Comparison of ENCODE assay signal across 1 cellular context in the genomic region with DNA sequence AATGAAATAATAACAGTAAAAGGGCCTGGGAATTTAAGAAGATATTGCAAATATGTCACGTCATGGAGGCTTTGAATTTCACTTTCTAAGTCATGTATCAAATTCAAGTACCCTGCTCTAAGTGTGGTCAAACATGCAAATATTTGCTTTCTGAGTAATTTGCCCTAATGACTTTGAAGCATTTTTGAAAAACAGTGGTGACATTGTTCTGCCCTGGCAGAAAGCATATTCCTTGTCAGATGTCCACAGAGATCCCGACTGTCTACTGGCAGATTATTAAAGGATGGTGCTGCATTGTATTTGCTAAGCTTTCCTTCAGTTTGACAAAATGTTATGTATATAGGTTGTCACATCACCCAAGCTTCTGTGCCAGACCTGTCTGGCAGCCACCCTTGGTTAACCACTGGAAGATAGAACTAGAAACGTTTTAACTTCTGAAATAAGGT.
A peak's percentile ranks its signal among the peaks of the same experiment; 100 is the strongest.
TF ChIP-seq lines count a peak whose summit lies in the region.

No MANE protein-coding gene starts in this region.

TF ChIP-seq in HepG2, 621 proteins besides CTCF, POLR2A, EP300 and RAD21 (continued from another document and continues in another):
- TF ChIP-seq, protein P1, sequence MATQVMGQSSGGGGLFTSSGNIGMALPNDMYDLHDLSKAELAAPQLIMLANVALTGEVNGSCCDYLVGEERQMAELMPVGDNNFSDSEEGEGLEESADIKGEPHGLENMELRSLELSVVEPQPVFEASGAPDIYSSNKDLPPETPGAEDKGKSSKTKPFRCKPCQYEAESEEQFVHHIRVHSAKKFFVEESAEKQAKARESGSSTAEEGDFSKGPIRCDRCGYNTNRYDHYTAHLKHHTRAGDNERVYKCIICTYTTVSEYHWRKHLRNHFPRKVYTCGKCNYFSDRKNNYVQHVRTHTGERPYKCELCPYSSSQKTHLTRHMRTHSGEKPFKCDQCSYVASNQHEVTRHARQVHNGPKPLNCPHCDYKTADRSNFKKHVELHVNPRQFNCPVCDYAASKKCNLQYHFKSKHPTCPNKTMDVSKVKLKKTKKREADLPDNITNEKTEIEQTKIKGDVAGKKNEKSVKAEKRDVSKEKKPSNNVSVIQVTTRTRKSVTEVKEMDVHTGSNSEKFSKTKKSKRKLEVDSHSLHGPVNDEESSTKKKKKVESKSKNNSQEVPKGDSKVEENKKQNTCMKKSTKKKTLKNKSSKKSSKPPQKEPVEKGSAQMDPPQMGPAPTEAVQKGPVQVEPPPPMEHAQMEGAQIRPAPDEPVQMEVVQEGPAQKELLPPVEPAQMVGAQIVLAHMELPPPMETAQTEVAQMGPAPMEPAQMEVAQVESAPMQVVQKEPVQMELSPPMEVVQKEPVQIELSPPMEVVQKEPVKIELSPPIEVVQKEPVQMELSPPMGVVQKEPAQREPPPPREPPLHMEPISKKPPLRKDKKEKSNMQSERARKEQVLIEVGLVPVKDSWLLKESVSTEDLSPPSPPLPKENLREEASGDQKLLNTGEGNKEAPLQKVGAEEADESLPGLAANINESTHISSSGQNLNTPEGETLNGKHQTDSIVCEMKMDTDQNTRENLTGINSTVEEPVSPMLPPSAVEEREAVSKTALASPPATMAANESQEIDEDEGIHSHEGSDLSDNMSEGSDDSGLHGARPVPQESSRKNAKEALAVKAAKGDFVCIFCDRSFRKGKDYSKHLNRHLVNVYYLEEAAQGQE (IDR thresholded peaks at IDR 0.05; ENCODE audit: borderline replicate concordance in 1 of 2, low read depth in 1 of 2, low read length in 2 of 2) = peak in 1 of 2 experiments; percentile 34; a peak in 1 of 4 replicates
- TF ChIP-seq, protein P2, sequence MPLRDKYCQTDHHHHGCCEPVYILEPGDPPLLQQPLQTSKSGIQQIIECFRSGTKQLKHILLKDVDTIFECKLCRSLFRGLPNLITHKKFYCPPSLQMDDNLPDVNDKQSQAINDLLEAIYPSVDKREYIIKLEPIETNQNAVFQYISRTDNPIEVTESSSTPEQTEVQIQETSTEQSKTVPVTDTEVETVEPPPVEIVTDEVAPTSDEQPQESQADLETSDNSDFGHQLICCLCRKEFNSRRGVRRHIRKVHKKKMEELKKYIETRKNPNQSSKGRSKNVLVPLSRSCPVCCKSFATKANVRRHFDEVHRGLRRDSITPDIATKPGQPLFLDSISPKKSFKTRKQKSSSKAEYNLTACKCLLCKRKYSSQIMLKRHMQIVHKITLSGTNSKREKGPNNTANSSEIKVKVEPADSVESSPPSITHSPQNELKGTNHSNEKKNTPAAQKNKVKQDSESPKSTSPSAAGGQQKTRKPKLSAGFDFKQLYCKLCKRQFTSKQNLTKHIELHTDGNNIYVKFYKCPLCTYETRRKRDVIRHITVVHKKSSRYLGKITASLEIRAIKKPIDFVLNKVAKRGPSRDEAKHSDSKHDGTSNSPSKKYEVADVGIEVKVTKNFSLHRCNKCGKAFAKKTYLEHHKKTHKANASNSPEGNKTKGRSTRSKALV (CRISPR knock-in tag; IDR thresholded peaks at IDR 0.05) = no peak
- TF ChIP-seq ZKSCAN8 (CRISPR knock-in tag; IDR thresholded peaks at IDR 0.05; ENCODE audit: borderline replicate concordance) (peak; percentile 45; the same call in 1 of the 2 replicates), MTF1 (CRISPR knock-in tag; IDR thresholded peaks at IDR 0.05) (no peak), KDM5A (IDR thresholded peaks at IDR 0.05; ENCODE audit: borderline replicate concordance, low read length) (no peak), FOXP1 (IDR thresholded peaks at IDR 0.05) (no peak), FOXP1 (CRISPR knock-in tag; IDR thresholded peaks at IDR 0.05) (peak; percentile 69), NR3C1 (CRISPR knock-in tag; IDR thresholded peaks at IDR 0.05) (no peak), EZH2 (conservative IDR thresholded peaks at IDR 0.05; ENCODE audit: low read depth, low read length) (no peak), HNRNPH1 (optimal IDR thresholded peaks at IDR 0.05; ENCODE audit: low read depth, low read length) (no peak), MED13 (CRISPR knock-in tag; IDR thresholded peaks at IDR 0.05) (0 out of 2 replicates have a peak, but pooled peaks have one; percentile 19), ZNF562 (CRISPR knock-in tag; IDR thresholded peaks at IDR 0.05; ENCODE audit: borderline replicate concordance) (no peak), GABPA (IDR thresholded peaks at IDR 0.05; ENCODE audit: low read depth, low read length) (no peak), GABPA (CRISPR knock-in tag; IDR thresholded peaks at IDR 0.05; ENCODE audit: low read depth) (no peak; the same call in 1 of the 2 replicates), ZNF790 (CRISPR knock-in tag; IDR thresholded peaks at IDR 0.05; ENCODE audit: borderline replicate concordance) (no peak), ZMYM3 (CRISPR knock-in tag; IDR thresholded peaks at IDR 0.05) (no peak), SMC3 (IDR thresholded peaks at IDR 0.05; ENCODE audit: low read length) (0 out of 2 replicates have a peak, but pooled peaks have one; percentile 3), MYC (CRISPR knock-in tag; IDR thresholded peaks at IDR 0.05; ENCODE audit: borderline replicate concordance) (no peak), TARDBP (CRISPR knock-in tag; IDR thresholded peaks at IDR 0.05) (peak; percentile 46; the same call in 1 of the 2 replicates), ZNF777 (CRISPR knock-in tag; IDR thresholded peaks at IDR 0.05) (no peak), ETV6 (CRISPR knock-in tag; conservative IDR thresholded peaks at IDR 0.05) (no peak), ETV5 (CRISPR knock-in tag; IDR thresholded peaks at IDR 0.05; ENCODE audit: borderline replicate concordance) (peak; percentile 49; the same call in 1 of the 2 replicates), TP53 (CRISPR knock-in tag; conservative IDR thresholded peaks at IDR 0.05) (no peak; the same call in 1 of the 2 replicates), ZFY (CRISPR knock-in tag; IDR thresholded peaks at IDR 0.05) (no peak), IRF2 (CRISPR knock-in tag; IDR thresholded peaks at IDR 0.05) (peak; percentile 70), ZNF12 (CRISPR knock-in tag; IDR thresholded peaks at IDR 0.05) (no peak), FOXK2 (IDR thresholded peaks at IDR 0.05) (peak; percentile 50), ZNF879 (CRISPR knock-in tag; IDR thresholded peaks at IDR 0.05) (no peak), ZNF136 (CRISPR knock-in tag; IDR thresholded peaks at IDR 0.05; ENCODE audit: low read depth) (no peak), ZNF292 (CRISPR knock-in tag; IDR thresholded peaks at IDR 0.05; ENCODE audit: borderline replicate concordance, low read depth) (peak; percentile 38; the same call in 1 of the 2 replicates), TBP (CRISPR knock-in tag; IDR thresholded peaks at IDR 0.05) (no peak), ZNF746 (CRISPR knock-in tag; IDR thresholded peaks at IDR 0.05) (no peak), TBX2 (CRISPR knock-in tag; IDR thresholded peaks at IDR 0.05; ENCODE audit: borderline replicate concordance) (peak; percentile 84), ZNF33B (CRISPR knock-in tag; IDR thresholded peaks at IDR 0.05) (no peak), NKX3-1 (CRISPR knock-in tag; IDR thresholded peaks at IDR 0.05) (peak; percentile 93), TGIF2 (CRISPR knock-in tag; IDR thresholded peaks at IDR 0.05) (peak; percentile 35; the same call in 1 of the 2 replicates), ZNF430 (CRISPR knock-in tag; IDR thresholded peaks at IDR 0.05) (no peak), NR2C2 (CRISPR knock-in tag; IDR thresholded peaks at IDR 0.05; ENCODE audit: borderline replicate concordance) (0 out of 2 replicates have a peak, but pooled peaks have one; percentile 23), BCL6 (CRISPR knock-in tag; IDR thresholded peaks at IDR 0.05) (peak; percentile 96)
- TF ChIP-seq, protein P3, sequence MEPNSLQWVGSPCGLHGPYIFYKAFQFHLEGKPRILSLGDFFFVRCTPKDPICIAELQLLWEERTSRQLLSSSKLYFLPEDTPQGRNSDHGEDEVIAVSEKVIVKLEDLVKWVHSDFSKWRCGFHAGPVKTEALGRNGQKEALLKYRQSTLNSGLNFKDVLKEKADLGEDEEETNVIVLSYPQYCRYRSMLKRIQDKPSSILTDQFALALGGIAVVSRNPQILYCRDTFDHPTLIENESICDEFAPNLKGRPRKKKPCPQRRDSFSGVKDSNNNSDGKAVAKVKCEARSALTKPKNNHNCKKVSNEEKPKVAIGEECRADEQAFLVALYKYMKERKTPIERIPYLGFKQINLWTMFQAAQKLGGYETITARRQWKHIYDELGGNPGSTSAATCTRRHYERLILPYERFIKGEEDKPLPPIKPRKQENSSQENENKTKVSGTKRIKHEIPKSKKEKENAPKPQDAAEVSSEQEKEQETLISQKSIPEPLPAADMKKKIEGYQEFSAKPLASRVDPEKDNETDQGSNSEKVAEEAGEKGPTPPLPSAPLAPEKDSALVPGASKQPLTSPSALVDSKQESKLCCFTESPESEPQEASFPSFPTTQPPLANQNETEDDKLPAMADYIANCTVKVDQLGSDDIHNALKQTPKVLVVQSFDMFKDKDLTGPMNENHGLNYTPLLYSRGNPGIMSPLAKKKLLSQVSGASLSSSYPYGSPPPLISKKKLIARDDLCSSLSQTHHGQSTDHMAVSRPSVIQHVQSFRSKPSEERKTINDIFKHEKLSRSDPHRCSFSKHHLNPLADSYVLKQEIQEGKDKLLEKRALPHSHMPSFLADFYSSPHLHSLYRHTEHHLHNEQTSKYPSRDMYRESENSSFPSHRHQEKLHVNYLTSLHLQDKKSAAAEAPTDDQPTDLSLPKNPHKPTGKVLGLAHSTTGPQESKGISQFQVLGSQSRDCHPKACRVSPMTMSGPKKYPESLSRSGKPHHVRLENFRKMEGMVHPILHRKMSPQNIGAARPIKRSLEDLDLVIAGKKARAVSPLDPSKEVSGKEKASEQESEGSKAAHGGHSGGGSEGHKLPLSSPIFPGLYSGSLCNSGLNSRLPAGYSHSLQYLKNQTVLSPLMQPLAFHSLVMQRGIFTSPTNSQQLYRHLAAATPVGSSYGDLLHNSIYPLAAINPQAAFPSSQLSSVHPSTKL (CRISPR knock-in tag; IDR thresholded peaks at IDR 0.05) = peak; percentile 100
- TF ChIP-seq, protein P4, sequence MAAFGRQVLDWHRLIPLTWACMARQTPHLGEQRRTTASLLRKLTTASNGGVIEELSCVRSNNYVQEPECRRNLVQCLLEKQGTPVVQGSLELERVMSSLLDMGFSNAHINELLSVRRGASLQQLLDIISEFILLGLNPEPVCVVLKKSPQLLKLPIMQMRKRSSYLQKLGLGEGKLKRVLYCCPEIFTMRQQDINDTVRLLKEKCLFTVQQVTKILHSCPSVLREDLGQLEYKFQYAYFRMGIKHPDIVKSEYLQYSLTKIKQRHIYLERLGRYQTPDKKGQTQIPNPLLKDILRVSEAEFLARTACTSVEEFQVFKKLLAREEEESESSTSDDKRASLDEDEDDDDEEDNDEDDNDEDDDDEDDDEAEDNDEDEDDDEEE (CRISPR knock-in tag; IDR thresholded peaks at IDR 0.05) = no peak
- TF ChIP-seq, protein P5, sequence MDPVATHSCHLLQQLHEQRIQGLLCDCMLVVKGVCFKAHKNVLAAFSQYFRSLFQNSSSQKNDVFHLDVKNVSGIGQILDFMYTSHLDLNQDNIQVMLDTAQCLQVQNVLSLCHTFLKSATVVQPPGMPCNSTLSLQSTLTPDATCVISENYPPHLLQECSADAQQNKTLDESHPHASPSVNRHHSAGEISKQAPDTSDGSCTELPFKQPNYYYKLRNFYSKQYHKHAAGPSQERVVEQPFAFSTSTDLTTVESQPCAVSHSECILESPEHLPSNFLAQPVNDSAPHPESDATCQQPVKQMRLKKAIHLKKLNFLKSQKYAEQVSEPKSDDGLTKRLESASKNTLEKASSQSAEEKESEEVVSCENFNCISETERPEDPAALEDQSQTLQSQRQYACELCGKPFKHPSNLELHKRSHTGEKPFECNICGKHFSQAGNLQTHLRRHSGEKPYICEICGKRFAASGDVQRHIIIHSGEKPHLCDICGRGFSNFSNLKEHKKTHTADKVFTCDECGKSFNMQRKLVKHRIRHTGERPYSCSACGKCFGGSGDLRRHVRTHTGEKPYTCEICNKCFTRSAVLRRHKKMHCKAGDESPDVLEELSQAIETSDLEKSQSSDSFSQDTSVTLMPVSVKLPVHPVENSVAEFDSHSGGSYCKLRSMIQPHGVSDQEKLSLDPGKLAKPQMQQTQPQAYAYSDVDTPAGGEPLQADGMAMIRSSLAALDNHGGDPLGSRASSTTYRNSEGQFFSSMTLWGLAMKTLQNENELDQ (CRISPR knock-in tag; IDR thresholded peaks at IDR 0.05; ENCODE audit: borderline replicate concordance) = no peak
- TF ChIP-seq, protein P6, sequence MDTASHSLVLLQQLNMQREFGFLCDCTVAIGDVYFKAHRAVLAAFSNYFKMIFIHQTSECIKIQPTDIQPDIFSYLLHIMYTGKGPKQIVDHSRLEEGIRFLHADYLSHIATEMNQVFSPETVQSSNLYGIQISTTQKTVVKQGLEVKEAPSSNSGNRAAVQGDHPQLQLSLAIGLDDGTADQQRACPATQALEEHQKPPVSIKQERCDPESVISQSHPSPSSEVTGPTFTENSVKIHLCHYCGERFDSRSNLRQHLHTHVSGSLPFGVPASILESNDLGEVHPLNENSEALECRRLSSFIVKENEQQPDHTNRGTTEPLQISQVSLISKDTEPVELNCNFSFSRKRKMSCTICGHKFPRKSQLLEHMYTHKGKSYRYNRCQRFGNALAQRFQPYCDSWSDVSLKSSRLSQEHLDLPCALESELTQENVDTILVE (CRISPR knock-in tag; IDR thresholded peaks at IDR 0.05) = 0 out of 2 replicates have a peak, but pooled peaks have one; percentile 41
- TF ChIP-seq, protein P7, sequence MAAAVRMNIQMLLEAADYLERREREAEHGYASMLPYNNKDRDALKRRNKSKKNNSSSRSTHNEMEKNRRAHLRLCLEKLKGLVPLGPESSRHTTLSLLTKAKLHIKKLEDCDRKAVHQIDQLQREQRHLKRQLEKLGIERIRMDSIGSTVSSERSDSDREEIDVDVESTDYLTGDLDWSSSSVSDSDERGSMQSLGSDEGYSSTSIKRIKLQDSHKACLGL (CRISPR knock-in tag; IDR thresholded peaks at IDR 0.05) = no peak
- TF ChIP-seq, protein P8, sequence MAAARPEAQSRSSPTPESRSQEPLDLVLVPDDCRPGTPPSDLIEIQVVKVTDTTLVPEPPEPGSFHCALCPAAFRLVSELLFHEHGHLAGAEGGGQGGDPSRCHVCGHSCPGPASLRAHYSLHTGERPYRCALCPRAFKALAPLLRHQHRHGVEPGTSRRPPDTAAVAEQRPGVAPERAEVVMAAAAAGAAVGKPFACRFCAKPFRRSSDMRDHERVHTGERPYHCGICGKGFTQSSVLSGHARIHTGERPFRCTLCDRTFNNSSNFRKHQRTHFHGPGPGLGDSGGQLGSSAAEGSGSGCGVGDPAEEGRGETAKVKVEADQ (CRISPR knock-in tag; IDR thresholded peaks at IDR 0.05; ENCODE audit: borderline replicate concordance) = no peak
- TF ChIP-seq, protein P9, sequence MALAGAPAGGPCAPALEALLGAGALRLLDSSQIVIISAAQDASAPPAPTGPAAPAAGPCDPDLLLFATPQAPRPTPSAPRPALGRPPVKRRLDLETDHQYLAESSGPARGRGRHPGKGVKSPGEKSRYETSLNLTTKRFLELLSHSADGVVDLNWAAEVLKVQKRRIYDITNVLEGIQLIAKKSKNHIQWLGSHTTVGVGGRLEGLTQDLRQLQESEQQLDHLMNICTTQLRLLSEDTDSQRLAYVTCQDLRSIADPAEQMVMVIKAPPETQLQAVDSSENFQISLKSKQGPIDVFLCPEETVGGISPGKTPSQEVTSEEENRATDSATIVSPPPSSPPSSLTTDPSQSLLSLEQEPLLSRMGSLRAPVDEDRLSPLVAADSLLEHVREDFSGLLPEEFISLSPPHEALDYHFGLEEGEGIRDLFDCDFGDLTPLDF (CRISPR knock-in tag; IDR thresholded peaks at IDR 0.05) = no peak
- TF ChIP-seq, protein P10, sequence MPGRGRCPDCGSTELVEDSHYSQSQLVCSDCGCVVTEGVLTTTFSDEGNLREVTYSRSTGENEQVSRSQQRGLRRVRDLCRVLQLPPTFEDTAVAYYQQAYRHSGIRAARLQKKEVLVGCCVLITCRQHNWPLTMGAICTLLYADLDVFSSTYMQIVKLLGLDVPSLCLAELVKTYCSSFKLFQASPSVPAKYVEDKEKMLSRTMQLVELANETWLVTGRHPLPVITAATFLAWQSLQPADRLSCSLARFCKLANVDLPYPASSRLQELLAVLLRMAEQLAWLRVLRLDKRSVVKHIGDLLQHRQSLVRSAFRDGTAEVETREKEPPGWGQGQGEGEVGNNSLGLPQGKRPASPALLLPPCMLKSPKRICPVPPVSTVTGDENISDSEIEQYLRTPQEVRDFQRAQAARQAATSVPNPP (CRISPR knock-in tag; IDR thresholded peaks at IDR 0.05) = no peak
